Comparison of ENCODE assay signal across 1 cellular context in the genomic region with DNA sequence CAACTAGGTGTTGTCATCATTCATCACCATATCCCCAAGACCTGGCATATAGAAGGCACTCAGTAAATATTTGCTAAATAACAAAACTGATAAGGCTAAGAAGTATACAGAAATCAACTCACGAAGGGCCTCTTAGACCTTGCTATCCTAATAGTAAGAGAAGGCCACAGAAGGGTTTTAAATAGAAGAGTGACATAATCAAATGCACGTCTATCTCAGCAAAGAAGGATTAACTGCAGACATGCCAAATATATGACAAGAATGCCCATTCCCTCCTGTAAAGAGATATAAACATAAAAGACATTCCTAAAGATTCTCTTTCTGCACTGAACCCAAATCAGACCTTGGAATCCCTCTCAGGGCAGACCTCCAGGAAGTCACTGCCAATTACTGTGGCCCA.
TF ChIP-seq lines count a peak whose summit lies in the region.

No MANE protein-coding gene starts in this region.

TF ChIP-seq in HepG2, 621 proteins besides CTCF, POLR2A, EP300 and RAD21 (continued from another document):
- TF ChIP-seq NR0B2 (CRISPR knock-in tag; IDR thresholded peaks at IDR 0.05) (no peak), ZNF629 (CRISPR knock-in tag; conservative IDR thresholded peaks at IDR 0.05) (no peak), PITX1 (CRISPR knock-in tag; IDR thresholded peaks at IDR 0.05) (no peak), NONO (IDR thresholded peaks at IDR 0.05) (no peak), NONO (CRISPR knock-in tag; conservative IDR thresholded peaks at IDR 0.05) (no peak), SALL1 (CRISPR knock-in tag; IDR thresholded peaks at IDR 0.05) (no peak), CHCHD3 (CRISPR knock-in tag; IDR thresholded peaks at IDR 0.05) (no peak), ZNF230 (CRISPR knock-in tag; IDR thresholded peaks at IDR 0.05) (no peak)
- TF ChIP-seq, protein P1, sequence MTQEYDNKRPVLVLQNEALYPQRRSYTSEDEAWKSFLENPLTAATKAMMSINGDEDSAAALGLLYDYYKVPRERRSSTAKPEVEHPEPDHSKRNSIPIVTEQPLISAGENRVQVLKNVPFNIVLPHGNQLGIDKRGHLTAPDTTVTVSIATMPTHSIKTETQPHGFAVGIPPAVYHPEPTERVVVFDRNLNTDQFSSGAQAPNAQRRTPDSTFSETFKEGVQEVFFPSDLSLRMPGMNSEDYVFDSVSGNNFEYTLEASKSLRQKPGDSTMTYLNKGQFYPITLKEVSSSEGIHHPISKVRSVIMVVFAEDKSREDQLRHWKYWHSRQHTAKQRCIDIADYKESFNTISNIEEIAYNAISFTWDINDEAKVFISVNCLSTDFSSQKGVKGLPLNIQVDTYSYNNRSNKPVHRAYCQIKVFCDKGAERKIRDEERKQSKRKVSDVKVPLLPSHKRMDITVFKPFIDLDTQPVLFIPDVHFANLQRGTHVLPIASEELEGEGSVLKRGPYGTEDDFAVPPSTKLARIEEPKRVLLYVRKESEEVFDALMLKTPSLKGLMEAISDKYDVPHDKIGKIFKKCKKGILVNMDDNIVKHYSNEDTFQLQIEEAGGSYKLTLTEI (CRISPR knock-in tag; conservative IDR thresholded peaks at IDR 0.05), result no peak
